ENCODE assay signal across 8 cellular contexts in the genomic region with DNA sequence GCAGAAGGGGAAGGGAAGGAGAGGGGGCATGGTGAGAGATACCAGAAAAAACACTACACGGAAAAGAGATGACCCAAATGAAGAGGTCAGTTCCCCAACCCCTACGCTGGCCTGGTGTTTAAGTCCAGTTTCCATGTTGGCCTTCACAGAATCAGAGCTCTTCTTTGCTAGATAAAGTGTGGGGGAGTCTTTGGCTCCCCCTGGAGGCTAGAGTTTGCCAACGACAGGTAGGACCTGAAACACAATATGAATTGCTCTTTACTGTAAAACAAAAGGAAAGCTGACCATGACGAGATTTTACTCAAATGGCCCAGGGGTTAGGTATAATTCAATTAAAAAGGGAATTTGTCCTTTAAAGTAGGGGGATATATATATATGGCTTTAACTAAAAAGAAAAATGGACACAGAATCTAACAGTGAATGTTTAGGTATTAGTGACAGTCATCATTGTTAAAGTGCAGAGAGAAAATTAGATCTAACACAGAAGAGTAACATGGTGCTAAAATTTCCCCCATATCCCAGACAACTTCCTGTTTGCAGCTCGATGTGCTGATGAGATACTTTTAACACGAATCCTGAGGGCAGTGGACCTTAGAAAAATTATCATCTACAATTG.
A peak's percentile ranks its signal among the peaks of the same experiment; 100 is the strongest.
DNase-seq lines count a peak whose midpoint lies in the region; ATAC-seq and TF ChIP-seq lines count a peak whose summit lies in the region.

No MANE protein-coding gene starts in this region.

- H3K4me3 ChIP-seq in astrocyte of the spinal cord (ENCODE audit: low read depth, low read length) (no peak overlapping the region), kidney epithelial cell (ENCODE audit: low read depth, low read length) (no peak overlapping the region)

- H3K4me1 Mint-ChIP-seq in T-helper 17 cell: peaks cover 21% of the 10 kb centered on the region

- H3K27me3 Mint-ChIP-seq in T-helper 17 cell: no peaks in the 10 kb centered on the region

- no peaks in the 10 kb centered on the region for H3K9me3 ChIP-seq in T-helper 17 cell (ENCODE audit: control insufficient read depth, low read length, poor library complexity, severe bottlenecking)

- peak; percentile 65 for DNase-seq in D341Med (ENCODE audit: low spot score)
- DNase-seq in LoVo (ENCODE audit: low spot score): peak; percentile 71
- DNase-seq in T-helper 17 cell: peak; percentile 14 to 46 (median 15)
- DNase-seq in astrocyte of the spinal cord (ENCODE audit: low read depth, low spot score): peak; percentile 48
- DNase-seq in kidney epithelial cell (ENCODE audit: low read depth): peak; percentile 1
- DNase-seq in stimulated activated CD8-positive, alpha-beta memory T cell treated with anti-CD3 and anti-CD28 coated beads, Interleukin-12 subunit alpha, Interleukin-12 subunit beta, amount 100 ng/mL, for 4 hours (ENCODE audit: low read depth): peak; percentile 8
- no peak for DNase-seq in OCI-M2 (lab: John Stamatoyannopoulos, UW; ENCODE audit: unreplicated experiment)

- H3K27ac Mint-ChIP-seq in T-helper 17 cell: peak overlapping the region; percentile 78

- TF ChIP-seq CTCF in astrocyte of the spinal cord (IDR thresholded peaks at IDR 0.05; ENCODE audit: low read depth, low read length): peak; percentile 86
- peak; percentile 83 for TF ChIP-seq CTCF in kidney epithelial cell (IDR thresholded peaks at IDR 0.05; ENCODE audit: insufficient read depth, low read length, poor library complexity, severe bottlenecking)

- H3K36me3 Mint-ChIP-seq in T-helper 17 cell (ENCODE audit: low read depth): no peaks in the 10 kb centered on the region

- peak overlapping the region; percentile 78 for H3K4me3 Mint-ChIP-seq in T-helper 17 cell

- in situ Hi-C loops in astrocyte of the spinal cord (cut with HindIII; ENCODE audit: low sequenced_read_pairs): no loop called here

- ATAC-seq in GM21381 (IDR thresholded peaks at IDR 0.05; ENCODE audit: unreplicated experiment): peak; percentile 47
- peak; percentile 80 for ATAC-seq in T-helper 17 cell

- no peaks in the 10 kb centered on the region for H3K36me3 ChIP-seq in kidney epithelial cell (ENCODE audit: control insufficient read depth, insufficient read depth, low read length)

- H3K27me3 ChIP-seq in kidney epithelial cell (ENCODE audit: control insufficient read depth, insufficient read depth, low read length): no peaks in the 10 kb centered on the region
